8 cellular contexts compared by ENCODE assay signal in genomic region chr1:173476197-173476663, GRCh38. TPM values are rescaled to one million over a fixed set of nuclear protein-coding genes. Genes with fewer than 3 reads are reported as not detected.
A peak's percentile ranks its signal among the peaks of the same experiment; 100 is the strongest.
DNase-seq lines count a peak whose midpoint lies in the region; ATAC-seq and TF ChIP-seq lines count a peak whose summit lies in the region.

No MANE protein-coding gene starts in this region.

- peaks cover 47% of the 10 kb centered on the region for H3K4me1 ChIP-seq in mammary epithelial cell (ENCODE audit: insufficient read depth, low read length)

- peaks cover 37% of the 10 kb centered on the region for H3K36me3 Mint-ChIP-seq in stimulated activated naive CD8-positive, alpha-beta T cell treated with anti-CD3 and anti-CD28 coated beads, Interleukin-15, Interleukin-2, amounts not matched to agents 100 ng/mL and 50 ng/mL, for 24 hours (ENCODE audit: low read depth)
- H3K36me3 Mint-ChIP-seq in mesothelial cell of epicardium: peaks cover 16% of the 10 kb centered on the region

- no peaks in the 10 kb centered on the region for H3K27me3 Mint-ChIP-seq in stimulated activated naive CD8-positive, alpha-beta T cell treated with anti-CD3 and anti-CD28 coated beads, Interleukin-15, Interleukin-2, amounts not matched to agents 100 ng/mL and 50 ng/mL, for 24 hours
- no peaks in the 10 kb centered on the region for H3K27me3 Mint-ChIP-seq in mesothelial cell of epicardium (ENCODE audit: low read depth)

- H3K4me2 ChIP-seq in mammary epithelial cell (ENCODE audit: insufficient read depth, low read depth, low read length): peak overlapping the region; percentile 87

- WGBS in mammary epithelial cell (ENCODE audit: low coverage, missing lambda C conversion rate): 50% methylated on average over 4 of the region's 5 CpGs

- H3K27ac ChIP-seq in mammary epithelial cell (ENCODE audit: insufficient read depth, low read depth, low read length): peak overlapping the region; percentile 40

- dilution Hi-C loops in mammary epithelial cell (cut with HindIII; ENCODE audit: low sequenced_read_pairs): no loop called here

- TSS peak; percentile 66 for BruUV-seq in mammary epithelial cell (replicated peaks; lab: Mats Ljungman, UMichigan)

- peaks cover 51% of the 10 kb centered on the region for H3K79me2 ChIP-seq in mammary epithelial cell (ENCODE audit: insufficient read depth, low read length)

- peaks cover 9% of the 10 kb centered on the region for H3K9me3 Mint-ChIP-seq in stimulated activated naive CD8-positive, alpha-beta T cell treated with anti-CD3 and anti-CD28 coated beads, Interleukin-15, Interleukin-2, amounts not matched to agents 100 ng/mL and 50 ng/mL, for 24 hours
- H3K9me3 Mint-ChIP-seq in mesothelial cell of epicardium: peaks cover 10% of the 10 kb centered on the region

- peaks cover 59% of the 10 kb centered on the region for H3K4me1 Mint-ChIP-seq in stimulated activated naive CD8-positive, alpha-beta T cell treated with anti-CD3 and anti-CD28 coated beads, Interleukin-15, Interleukin-2, amounts not matched to agents 100 ng/mL and 50 ng/mL, for 24 hours (ENCODE audit: low read depth)
- peaks cover 48% of the 10 kb centered on the region for H3K4me1 Mint-ChIP-seq in mesothelial cell of epicardium

- H3K9me3 ChIP-seq in mammary epithelial cell (replicated peaks; ENCODE audit: insufficient read depth, low read length): peaks cover under 1% of the 10 kb centered on the region

- H3K36me3 ChIP-seq in mammary epithelial cell (ENCODE audit: insufficient read depth, low read length): peaks cover 10% of the 10 kb centered on the region

- H2AFZ ChIP-seq in mammary epithelial cell (ENCODE audit: low read depth, low read length): peak overlapping the region; percentile 89

- CTCF ChIA-PET in mammary epithelial cell (lab: Charles Lee; ENCODE audit: low non-redundant PET): interaction anchor here (0.6 kb wide), 1 partner anchor 351 kb away, joined by 4 read pairs; no protein-coding TSS in a partner anchor

- H3K27ac Mint-ChIP-seq in stimulated activated naive CD8-positive, alpha-beta T cell treated with anti-CD3 and anti-CD28 coated beads, Interleukin-15, Interleukin-2, amounts not matched to agents 100 ng/mL and 50 ng/mL, for 24 hours: peak overlapping the region; percentile 67
- peak overlapping the region; percentile 19 for H3K27ac Mint-ChIP-seq in mesothelial cell of epicardium

- TF ChIP-seq CTCF in mammary epithelial cell (conservative IDR thresholded peaks at IDR 0.05 in 1 of 2, IDR thresholded peaks at IDR 0.05 in 1 of 2; ENCODE audit: extremely low read depth in 1 of 2, insufficient read depth in 1 of 2, low read depth in 1 of 2, low read length in 2 of 2) (no peak), mesothelial cell of epicardium (IDR thresholded peaks at IDR 0.05; ENCODE audit: unreplicated experiment) (no peak)

- no peak for ATAC-seq in stimulated activated naive CD8-positive, alpha-beta T cell treated with anti-CD3 and anti-CD28 coated beads, Interleukin-15, Interleukin-2, amounts not matched to agents 100 U/mL and 50 U/mL, for 24 hours
- no peak for ATAC-seq in GM21390 (IDR thresholded peaks at IDR 0.05; ENCODE audit: unreplicated experiment)

- no peak for DNase-seq in stimulated activated naive CD8-positive, alpha-beta T cell treated with anti-CD3 and anti-CD28 coated beads, Interleukin-15, Interleukin-2, amounts not matched to agents 100 U/mL and 50 U/mL, for 24 hours
- no peak for DNase-seq in mammary epithelial cell
- no peak for DNase-seq in mesothelial cell of epicardium (ENCODE audit: low spot score in 2 of 2, unreplicated experiment in 2 of 2)
- no peak for DNase-seq in activated CD8-positive, alpha-beta memory T cell treated with anti-CD3 and anti-CD28 coated beads, Interleukin-2, amount 50 U/mL, for 48 hours
- DNase-seq in NCI-H748 treated with DMSO at 0.1 percent for 48 hours (lab: John Stamatoyannopoulos, UW): no peak
- DNase-seq in HK-2 (ENCODE audit: unreplicated experiment): no peak

- H3K4me3 Mint-ChIP-seq in stimulated activated naive CD8-positive, alpha-beta T cell treated with anti-CD3 and anti-CD28 coated beads, Interleukin-15, Interleukin-2, amounts not matched to agents 100 ng/mL and 50 ng/mL, for 24 hours: peak overlapping the region; percentile 90
- peak overlapping the region; percentile 78 for H3K4me3 Mint-ChIP-seq in mesothelial cell of epicardium

- intact Hi-C loops in mammary epithelial cell (cut with micrococcal nuclease): no loop called here

- no peaks in the 10 kb centered on the region for H3K27me3 ChIP-seq in mammary epithelial cell (ENCODE audit: insufficient read depth, low read length)

- peak overlapping the region; percentile 53 for H3K9ac ChIP-seq in mammary epithelial cell (ENCODE audit: insufficient read depth, low read length)

- no peaks in the 10 kb centered on the region for H4K20me1 ChIP-seq in mammary epithelial cell (ENCODE audit: insufficient read depth, low read length)

- peak overlapping the region; percentile 72 to 78 (median 77) for H3K4me3 ChIP-seq in mammary epithelial cell (replicated peaks in 1 of 3; ENCODE audit: insufficient read depth in 1 of 3, low read depth in 2 of 3, low read length in 3 of 3)

- in situ Hi-C loops in mammary epithelial cell (cut with MboI; ENCODE audit: low sequenced_read_pairs in 2 of 2): no loop called here

RNA-seq across cellular contexts. Expression of gene PRDX6, which starts 0.9 kb away (rescaled TPM):
- total RNA-seq in mammary epithelial cell: 100 to 1,000 TPM; 155 to 218 TPM
- 254 TPM for polyA plus RNA-seq in mammary epithelial cell
- polyA minus RNA-seq in mammary epithelial cell: 257 TPM
- total RNA-seq in mesothelial cell of epicardium: 194 to 211 TPM (median 211 TPM) in 3 replicates
